In genomic region chr2:135790423-135790822, GRCh38 we compare ENCODE assay signal across 26 cellular contexts. TPM values are rescaled to one million over a fixed set of nuclear protein-coding genes. Genes with fewer than 3 reads are reported as not detected.
"Had no signal": no experiment of that assay in that cellular context is flagged by ENCODE, and none has a peak within 500 bp of the region (broad histone marks: within the 10 kb centered on the region; RNA-seq: fewer than 3 reads in every experiment).

No MANE protein-coding gene starts in this region.

- H3K4me3 ChIP-seq: coronary artery, dorsolateral prefrontal cortex, esophagus squamous epithelium, gastrocnemius medialis, heart right ventricle, left lung, lower lobe of right lung had no signal

- H3K9me3 ChIP-seq: esophagus squamous epithelium, gastrocnemius medialis, heart right ventricle, left lung, lower lobe of right lung had no signal

- FAIRE-seq: colon, endothelial cell of umbilical vein, islet of Langerhans, keratinocyte had no signal

- H3K4me1 ChIP-seq: esophagus squamous epithelium, gastrocnemius medialis, heart right ventricle, left lung, lower lobe of right lung had no signal

- H3K27me3 ChIP-seq: dorsolateral prefrontal cortex, esophagus squamous epithelium, gastrocnemius medialis, heart right ventricle, left lung had no signal

- ATAC-seq: gastrocnemius medialis, heart right ventricle, left lung, left ventricle myocardium superior, lower lobe of right lung had no signal

- DNase-seq: dermis blood vessel endothelial cell; dorsolateral prefrontal cortex; effector CD4-positive, alpha-beta T cell; effector memory CD4-positive, alpha-beta T cell; esophagus squamous epithelium; foreskin fibroblast; foreskin melanocyte; gastrocnemius medialis; glutamatergic neuron; heart right ventricle; hippocampal formation; left cardiac atrium; left lung; left ventricle myocardium superior; lower lobe of right lung; mesendoderm; midbrain had no signal

- H3K27ac ChIP-seq: coronary artery, dorsolateral prefrontal cortex, esophagus squamous epithelium, gastrocnemius medialis, heart right ventricle, left lung, lower lobe of right lung had no signal

RNA-seq across cellular contexts. Expression of gene LCT, which starts 46.6 kb away (rescaled TPM):
- total RNA-seq: dermis blood vessel endothelial cell, epithelial cell of proximal tubule, heart right ventricle, kidney epithelial cell, left cardiac atrium, left ventricle myocardium superior, lower lobe of right lung, lung microvascular endothelial cell, mucosa of gallbladder had no signal
- polyA plus RNA-seq: endothelial cell of umbilical vein, heart right ventricle had no signal
